8 cellular contexts compared by ENCODE assay signal in genomic region chr3:61936344-61936937, GRCh38.
A peak's percentile ranks its signal among the peaks of the same experiment; 100 is the strongest.
DNase-seq lines count a peak whose midpoint lies in the region; ATAC-seq lines count a peak whose summit lies in the region.

No MANE protein-coding gene starts in this region.

- peak; percentile 49 for ATAC-seq in GM21717 (IDR thresholded peaks at IDR 0.05; ENCODE audit: unreplicated experiment)
- ATAC-seq in HG03196 (IDR thresholded peaks at IDR 0.05; ENCODE audit: unreplicated experiment), result no peak

- peak; percentile 42 for DNase-seq in EH (ENCODE audit: low read depth)
- DNase-seq in RPMI7951 (ENCODE audit: low read depth), result peak; percentile 35
- DNase-seq in glomerular endothelial cell (ENCODE audit: extremely low read depth, low read depth, low spot score), result peak; percentile 27
- no peak for DNase-seq in NCI-H2081 treated with DMSO at 0.1 percent for 48 hours (lab: John Stamatoyannopoulos, UW)
- DNase-seq in NCI-H1436 (lab: John Stamatoyannopoulos, UW), result no peak
- DNase-seq in NCI-H2081 (lab: John Stamatoyannopoulos, UW), result no peak

Comparison
In these comparisons a context has a peak if more than half of its experiments do, and no peak if none do; other contexts are left out.
1. DNase-seq: peak in EH (single experiment), RPMI7951 (single experiment) and glomerular endothelial cell (single experiment); none in NCI-H2081 treated with DMSO at 0.1 percent for 48 hours (single experiment), NCI-H1436 (single experiment) and NCI-H2081 (0 of 2).